Comparison of ENCODE assay signal across 1 cellular context in the genomic region with DNA sequence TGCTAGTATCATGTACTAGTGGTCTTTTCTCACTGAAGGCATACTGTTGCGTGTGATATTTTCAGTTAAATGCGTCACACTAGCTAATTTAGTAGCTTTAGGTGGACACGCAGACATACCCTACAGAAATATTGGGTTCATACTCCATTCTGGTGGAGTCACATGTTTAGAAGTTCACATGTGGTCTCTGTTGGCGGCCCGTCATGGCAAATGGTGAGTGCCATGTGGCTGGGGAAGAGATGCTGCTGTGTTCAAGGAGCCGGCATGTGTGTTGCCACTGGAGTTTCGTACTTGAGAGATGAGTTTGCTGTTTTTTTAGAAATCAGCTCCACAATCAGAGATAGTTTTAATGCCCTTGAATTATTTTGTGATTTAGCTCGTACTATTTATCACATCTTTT.
TF ChIP-seq lines count a peak whose summit lies in the region.

No MANE protein-coding gene starts in this region.

TF ChIP-seq in K562, 482 proteins besides CTCF, POLR2A, EP300 and RAD21 (continues in another document):
- TF ChIP-seq ZNF695 (CRISPR knock-in tag; IDR thresholded peaks at IDR 0.05) (no peak), TBP (optimal IDR thresholded peaks at IDR 0.05; ENCODE audit: low read depth, low read length) (peak; percentile 20), PYGO2 (tag; IDR thresholded peaks at IDR 0.05) (no peak), GABPB1 (CRISPR knock-in tag; IDR thresholded peaks at IDR 0.05) (no peak), ZNF668 (CRISPR knock-in tag; IDR thresholded peaks at IDR 0.05) (no peak), CBFA2T2 (conservative IDR thresholded peaks at IDR 0.05) (no peak), SIX5 (IDR thresholded peaks at IDR 0.05; ENCODE audit: borderline replicate concordance in 1 of 2, insufficient read depth in 1 of 2, low read depth in 1 of 2, low read length in 2 of 2) (no peak), ZNF57 (CRISPR knock-in tag; IDR thresholded peaks at IDR 0.05) (no peak), MAFG (tag; conservative IDR thresholded peaks at IDR 0.05) (0 out of 2 replicates have a peak, but pooled peaks have one; percentile 4), SIRT6 (IDR thresholded peaks at IDR 0.05; ENCODE audit: low read depth, low read length) (no peak), DMBX1 (CRISPR knock-in tag; IDR thresholded peaks at IDR 0.05; ENCODE audit: borderline replicate concordance) (peak; percentile 40; the same call in 1 of the 2 replicates), ZNF239 (CRISPR knock-in tag; IDR thresholded peaks at IDR 0.05) (no peak), ERF (CRISPR knock-in tag; IDR thresholded peaks at IDR 0.05) (0 out of 2 replicates have a peak, but pooled peaks have one; percentile 32), ILK (tag; IDR thresholded peaks at IDR 0.05; ENCODE audit: borderline replicate concordance, low read depth) (no peak), TGIF2 (CRISPR knock-in tag; IDR thresholded peaks at IDR 0.05) (no peak), FOXA3 (CRISPR knock-in tag; conservative IDR thresholded peaks at IDR 0.05 in 1 of 2, IDR thresholded peaks at IDR 0.05 in 1 of 2) (no peak), SMAD4 (CRISPR knock-in tag; conservative IDR thresholded peaks at IDR 0.05) (peak; percentile 45), TCFL5 (CRISPR knock-in tag; conservative IDR thresholded peaks at IDR 0.05) (no peak), MBD2 (IDR thresholded peaks at IDR 0.05; ENCODE audit: borderline replicate concordance, low read depth) (no peak), ZNF184 (CRISPR knock-in tag; IDR thresholded peaks at IDR 0.05) (no peak), ELF1 (tag; IDR thresholded peaks at IDR 0.05) (no peak), TFAM (CRISPR knock-in tag; conservative IDR thresholded peaks at IDR 0.05) (no peak), ZNF76 (CRISPR knock-in tag; IDR thresholded peaks at IDR 0.05; ENCODE audit: borderline replicate concordance) (0 out of 2 replicates have a peak, but pooled peaks have one; percentile 39)
- TF ChIP-seq, protein P1, sequence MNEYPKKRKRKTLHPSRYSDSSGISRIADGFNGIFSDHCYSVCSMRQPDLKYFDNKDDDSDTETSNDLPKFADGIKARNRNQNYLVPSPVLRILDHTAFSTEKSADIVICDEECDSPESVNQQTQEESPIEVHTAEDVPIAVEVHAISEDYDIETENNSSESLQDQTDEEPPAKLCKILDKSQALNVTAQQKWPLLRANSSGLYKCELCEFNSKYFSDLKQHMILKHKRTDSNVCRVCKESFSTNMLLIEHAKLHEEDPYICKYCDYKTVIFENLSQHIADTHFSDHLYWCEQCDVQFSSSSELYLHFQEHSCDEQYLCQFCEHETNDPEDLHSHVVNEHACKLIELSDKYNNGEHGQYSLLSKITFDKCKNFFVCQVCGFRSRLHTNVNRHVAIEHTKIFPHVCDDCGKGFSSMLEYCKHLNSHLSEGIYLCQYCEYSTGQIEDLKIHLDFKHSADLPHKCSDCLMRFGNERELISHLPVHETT (CRISPR knock-in tag; conservative IDR thresholded peaks at IDR 0.05 in 1 of 2, IDR thresholded peaks at IDR 0.05 in 1 of 2), result 0 out of 4 replicates have a peak, but pooled peaks of 1 of the 2 experiments have one; percentile 52
- TF ChIP-seq, protein P2, sequence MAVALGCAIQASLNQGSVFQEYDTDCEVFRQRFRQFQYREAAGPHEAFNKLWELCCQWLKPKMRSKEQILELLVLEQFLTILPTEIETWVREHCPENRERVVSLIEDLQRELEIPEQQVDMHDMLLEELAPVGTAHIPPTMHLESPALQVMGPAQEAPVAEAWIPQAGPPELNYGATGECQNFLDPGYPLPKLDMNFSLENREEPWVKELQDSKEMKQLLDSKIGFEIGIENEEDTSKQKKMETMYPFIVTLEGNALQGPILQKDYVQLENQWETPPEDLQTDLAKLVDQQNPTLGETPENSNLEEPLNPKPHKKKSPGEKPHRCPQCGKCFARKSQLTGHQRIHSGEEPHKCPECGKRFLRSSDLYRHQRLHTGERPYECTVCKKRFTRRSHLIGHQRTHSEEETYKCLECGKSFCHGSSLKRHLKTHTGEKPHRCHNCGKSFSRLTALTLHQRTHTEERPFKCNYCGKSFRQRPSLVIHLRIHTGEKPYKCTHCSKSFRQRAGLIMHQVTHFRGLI (CRISPR knock-in tag; IDR thresholded peaks at IDR 0.05), result 0 out of 2 replicates have a peak, but pooled peaks have one; percentile 33
- TF ChIP-seq, protein P3, sequence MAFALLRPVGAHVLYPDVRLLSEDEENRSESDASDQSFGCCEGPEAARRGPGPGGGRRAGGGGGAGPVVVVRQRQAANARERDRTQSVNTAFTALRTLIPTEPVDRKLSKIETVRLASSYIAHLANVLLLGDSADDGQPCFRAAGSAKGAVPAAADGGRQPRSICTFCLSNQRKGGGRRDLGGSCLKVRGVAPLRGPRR (CRISPR knock-in tag; IDR thresholded peaks at IDR 0.05), result no peak
- TF ChIP-seq, protein P4, sequence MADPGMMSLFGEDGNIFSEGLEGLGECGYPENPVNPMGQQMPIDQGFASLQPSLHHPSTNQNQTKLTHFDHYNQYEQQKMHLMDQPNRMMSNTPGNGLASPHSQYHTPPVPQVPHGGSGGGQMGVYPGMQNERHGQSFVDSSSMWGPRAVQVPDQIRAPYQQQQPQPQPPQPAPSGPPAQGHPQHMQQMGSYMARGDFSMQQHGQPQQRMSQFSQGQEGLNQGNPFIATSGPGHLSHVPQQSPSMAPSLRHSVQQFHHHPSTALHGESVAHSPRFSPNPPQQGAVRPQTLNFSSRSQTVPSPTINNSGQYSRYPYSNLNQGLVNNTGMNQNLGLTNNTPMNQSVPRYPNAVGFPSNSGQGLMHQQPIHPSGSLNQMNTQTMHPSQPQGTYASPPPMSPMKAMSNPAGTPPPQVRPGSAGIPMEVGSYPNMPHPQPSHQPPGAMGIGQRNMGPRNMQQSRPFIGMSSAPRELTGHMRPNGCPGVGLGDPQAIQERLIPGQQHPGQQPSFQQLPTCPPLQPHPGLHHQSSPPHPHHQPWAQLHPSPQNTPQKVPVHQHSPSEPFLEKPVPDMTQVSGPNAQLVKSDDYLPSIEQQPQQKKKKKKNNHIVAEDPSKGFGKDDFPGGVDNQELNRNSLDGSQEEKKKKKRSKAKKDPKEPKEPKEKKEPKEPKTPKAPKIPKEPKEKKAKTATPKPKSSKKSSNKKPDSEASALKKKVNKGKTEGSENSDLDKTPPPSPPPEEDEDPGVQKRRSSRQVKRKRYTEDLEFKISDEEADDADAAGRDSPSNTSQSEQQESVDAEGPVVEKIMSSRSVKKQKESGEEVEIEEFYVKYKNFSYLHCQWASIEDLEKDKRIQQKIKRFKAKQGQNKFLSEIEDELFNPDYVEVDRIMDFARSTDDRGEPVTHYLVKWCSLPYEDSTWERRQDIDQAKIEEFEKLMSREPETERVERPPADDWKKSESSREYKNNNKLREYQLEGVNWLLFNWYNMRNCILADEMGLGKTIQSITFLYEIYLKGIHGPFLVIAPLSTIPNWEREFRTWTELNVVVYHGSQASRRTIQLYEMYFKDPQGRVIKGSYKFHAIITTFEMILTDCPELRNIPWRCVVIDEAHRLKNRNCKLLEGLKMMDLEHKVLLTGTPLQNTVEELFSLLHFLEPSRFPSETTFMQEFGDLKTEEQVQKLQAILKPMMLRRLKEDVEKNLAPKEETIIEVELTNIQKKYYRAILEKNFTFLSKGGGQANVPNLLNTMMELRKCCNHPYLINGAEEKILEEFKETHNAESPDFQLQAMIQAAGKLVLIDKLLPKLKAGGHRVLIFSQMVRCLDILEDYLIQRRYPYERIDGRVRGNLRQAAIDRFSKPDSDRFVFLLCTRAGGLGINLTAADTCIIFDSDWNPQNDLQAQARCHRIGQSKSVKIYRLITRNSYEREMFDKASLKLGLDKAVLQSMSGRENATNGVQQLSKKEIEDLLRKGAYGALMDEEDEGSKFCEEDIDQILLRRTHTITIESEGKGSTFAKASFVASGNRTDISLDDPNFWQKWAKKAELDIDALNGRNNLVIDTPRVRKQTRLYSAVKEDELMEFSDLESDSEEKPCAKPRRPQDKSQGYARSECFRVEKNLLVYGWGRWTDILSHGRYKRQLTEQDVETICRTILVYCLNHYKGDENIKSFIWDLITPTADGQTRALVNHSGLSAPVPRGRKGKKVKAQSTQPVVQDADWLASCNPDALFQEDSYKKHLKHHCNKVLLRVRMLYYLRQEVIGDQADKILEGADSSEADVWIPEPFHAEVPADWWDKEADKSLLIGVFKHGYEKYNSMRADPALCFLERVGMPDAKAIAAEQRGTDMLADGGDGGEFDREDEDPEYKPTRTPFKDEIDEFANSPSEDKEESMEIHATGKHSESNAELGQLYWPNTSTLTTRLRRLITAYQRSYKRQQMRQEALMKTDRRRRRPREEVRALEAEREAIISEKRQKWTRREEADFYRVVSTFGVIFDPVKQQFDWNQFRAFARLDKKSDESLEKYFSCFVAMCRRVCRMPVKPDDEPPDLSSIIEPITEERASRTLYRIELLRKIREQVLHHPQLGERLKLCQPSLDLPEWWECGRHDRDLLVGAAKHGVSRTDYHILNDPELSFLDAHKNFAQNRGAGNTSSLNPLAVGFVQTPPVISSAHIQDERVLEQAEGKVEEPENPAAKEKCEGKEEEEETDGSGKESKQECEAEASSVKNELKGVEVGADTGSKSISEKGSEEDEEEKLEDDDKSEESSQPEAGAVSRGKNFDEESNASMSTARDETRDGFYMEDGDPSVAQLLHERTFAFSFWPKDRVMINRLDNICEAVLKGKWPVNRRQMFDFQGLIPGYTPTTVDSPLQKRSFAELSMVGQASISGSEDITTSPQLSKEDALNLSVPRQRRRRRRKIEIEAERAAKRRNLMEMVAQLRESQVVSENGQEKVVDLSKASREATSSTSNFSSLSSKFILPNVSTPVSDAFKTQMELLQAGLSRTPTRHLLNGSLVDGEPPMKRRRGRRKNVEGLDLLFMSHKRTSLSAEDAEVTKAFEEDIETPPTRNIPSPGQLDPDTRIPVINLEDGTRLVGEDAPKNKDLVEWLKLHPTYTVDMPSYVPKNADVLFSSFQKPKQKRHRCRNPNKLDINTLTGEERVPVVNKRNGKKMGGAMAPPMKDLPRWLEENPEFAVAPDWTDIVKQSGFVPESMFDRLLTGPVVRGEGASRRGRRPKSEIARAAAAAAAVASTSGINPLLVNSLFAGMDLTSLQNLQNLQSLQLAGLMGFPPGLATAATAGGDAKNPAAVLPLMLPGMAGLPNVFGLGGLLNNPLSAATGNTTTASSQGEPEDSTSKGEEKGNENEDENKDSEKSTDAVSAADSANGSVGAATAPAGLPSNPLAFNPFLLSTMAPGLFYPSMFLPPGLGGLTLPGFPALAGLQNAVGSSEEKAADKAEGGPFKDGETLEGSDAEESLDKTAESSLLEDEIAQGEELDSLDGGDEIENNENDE (IDR thresholded peaks at IDR 0.05; ENCODE audit: low read depth, low read length), result no peak
- TF ChIP-seq, protein P5, sequence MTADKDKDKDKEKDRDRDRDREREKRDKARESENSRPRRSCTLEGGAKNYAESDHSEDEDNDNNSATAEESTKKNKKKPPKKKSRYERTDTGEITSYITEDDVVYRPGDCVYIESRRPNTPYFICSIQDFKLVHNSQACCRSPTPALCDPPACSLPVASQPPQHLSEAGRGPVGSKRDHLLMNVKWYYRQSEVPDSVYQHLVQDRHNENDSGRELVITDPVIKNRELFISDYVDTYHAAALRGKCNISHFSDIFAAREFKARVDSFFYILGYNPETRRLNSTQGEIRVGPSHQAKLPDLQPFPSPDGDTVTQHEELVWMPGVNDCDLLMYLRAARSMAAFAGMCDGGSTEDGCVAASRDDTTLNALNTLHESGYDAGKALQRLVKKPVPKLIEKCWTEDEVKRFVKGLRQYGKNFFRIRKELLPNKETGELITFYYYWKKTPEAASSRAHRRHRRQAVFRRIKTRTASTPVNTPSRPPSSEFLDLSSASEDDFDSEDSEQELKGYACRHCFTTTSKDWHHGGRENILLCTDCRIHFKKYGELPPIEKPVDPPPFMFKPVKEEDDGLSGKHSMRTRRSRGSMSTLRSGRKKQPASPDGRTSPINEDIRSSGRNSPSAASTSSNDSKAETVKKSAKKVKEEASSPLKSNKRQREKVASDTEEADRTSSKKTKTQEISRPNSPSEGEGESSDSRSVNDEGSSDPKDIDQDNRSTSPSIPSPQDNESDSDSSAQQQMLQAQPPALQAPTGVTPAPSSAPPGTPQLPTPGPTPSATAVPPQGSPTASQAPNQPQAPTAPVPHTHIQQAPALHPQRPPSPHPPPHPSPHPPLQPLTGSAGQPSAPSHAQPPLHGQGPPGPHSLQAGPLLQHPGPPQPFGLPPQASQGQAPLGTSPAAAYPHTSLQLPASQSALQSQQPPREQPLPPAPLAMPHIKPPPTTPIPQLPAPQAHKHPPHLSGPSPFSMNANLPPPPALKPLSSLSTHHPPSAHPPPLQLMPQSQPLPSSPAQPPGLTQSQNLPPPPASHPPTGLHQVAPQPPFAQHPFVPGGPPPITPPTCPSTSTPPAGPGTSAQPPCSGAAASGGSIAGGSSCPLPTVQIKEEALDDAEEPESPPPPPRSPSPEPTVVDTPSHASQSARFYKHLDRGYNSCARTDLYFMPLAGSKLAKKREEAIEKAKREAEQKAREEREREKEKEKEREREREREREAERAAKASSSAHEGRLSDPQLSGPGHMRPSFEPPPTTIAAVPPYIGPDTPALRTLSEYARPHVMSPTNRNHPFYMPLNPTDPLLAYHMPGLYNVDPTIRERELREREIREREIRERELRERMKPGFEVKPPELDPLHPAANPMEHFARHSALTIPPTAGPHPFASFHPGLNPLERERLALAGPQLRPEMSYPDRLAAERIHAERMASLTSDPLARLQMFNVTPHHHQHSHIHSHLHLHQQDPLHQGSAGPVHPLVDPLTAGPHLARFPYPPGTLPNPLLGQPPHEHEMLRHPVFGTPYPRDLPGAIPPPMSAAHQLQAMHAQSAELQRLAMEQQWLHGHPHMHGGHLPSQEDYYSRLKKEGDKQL (CRISPR knock-in tag; IDR thresholded peaks at IDR 0.05; ENCODE audit: borderline replicate concordance), result no peak
- TF ChIP-seq, protein P6, sequence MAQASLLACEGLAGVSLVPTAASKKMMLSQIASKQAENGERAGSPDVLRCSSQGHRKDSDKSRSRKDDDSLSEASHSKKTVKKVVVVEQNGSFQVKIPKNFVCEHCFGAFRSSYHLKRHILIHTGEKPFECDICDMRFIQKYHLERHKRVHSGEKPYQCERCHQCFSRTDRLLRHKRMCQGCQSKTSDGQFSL (CRISPR knock-in tag; IDR thresholded peaks at IDR 0.05), result no peak
- TF ChIP-seq, protein P6 (tag; IDR thresholded peaks at IDR 0.05), result 0 out of 4 replicates have a peak, but pooled peaks of 1 of the 2 experiments have one; percentile 27
- TF ChIP-seq, protein P7, sequence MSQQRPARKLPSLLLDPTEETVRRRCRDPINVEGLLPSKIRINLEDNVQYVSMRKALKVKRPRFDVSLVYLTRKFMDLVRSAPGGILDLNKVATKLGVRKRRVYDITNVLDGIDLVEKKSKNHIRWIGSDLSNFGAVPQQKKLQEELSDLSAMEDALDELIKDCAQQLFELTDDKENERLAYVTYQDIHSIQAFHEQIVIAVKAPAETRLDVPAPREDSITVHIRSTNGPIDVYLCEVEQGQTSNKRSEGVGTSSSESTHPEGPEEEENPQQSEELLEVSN (IDR thresholded peaks at IDR 0.05; ENCODE audit: borderline replicate concordance in 1 of 2, extremely low read depth in 1 of 2, insufficient read depth in 1 of 2, insufficient read length in 1 of 2, low read depth in 1 of 2, low read length in 1 of 2, poor library complexity in 1 of 2, severe bottlenecking in 1 of 2), result peak in 1 of 2 experiments; percentile 55
